Comparison of ENCODE assay signal across 1 cellular context in the genomic region with DNA sequence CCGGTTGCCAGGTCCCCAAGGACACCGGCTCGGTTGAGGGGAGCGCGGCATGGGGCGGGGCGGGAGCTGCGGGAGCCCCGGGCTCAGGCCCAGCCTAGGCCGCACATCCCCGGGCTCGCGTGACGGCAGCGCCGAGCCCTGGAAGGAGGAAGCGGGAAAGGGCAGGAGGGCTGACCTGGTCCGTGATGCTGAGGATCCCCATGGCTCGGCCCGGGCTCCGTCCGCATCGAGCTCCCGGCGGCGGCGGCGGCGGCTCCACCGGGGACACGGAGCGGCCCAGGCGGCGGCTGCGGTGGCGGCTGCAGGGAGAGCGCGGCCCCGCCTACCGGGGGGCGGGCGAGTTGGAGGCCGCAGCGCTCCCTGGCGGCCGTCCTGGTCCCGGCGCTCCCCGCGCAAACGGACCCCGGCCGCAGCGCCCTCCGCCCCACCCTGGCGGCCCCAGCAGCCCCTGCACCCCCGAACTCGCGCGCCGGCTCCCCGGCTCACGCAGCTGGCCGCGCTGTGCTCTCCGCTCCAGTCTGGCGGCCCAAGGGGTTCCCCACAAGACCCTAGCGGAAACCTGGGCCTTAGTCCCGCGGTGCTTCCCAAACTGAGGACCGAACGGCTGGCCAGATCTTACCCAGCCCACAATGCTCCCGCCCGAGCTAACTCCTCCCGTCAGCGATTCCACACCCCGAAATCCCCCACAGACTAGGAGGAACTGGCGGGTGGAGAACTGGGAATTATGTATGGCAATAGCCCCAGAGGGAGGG.
A peak's percentile ranks its signal among the peaks of the same experiment; 100 is the strongest.
TF ChIP-seq lines count a peak whose summit lies in the region.

A gene (minus strand): TSS at position 317 of the 752 bp plus-strand sequence. CDS start 115 bp downstream, at position 202.

TF ChIP-seq in K562, 482 proteins besides CTCF, POLR2A, EP300 and RAD21 (continued from another document and continues in another):
- TF ChIP-seq, protein P1, sequence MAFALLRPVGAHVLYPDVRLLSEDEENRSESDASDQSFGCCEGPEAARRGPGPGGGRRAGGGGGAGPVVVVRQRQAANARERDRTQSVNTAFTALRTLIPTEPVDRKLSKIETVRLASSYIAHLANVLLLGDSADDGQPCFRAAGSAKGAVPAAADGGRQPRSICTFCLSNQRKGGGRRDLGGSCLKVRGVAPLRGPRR (CRISPR knock-in tag; IDR thresholded peaks at IDR 0.05): no peak
- no peak for TF ChIP-seq ZSCAN29 (IDR thresholded peaks at IDR 0.05)
- peak in 1 of 2 experiments; percentile 34; a peak in 2 of 4 replicates for TF ChIP-seq NRF1 (conservative IDR thresholded peaks at IDR 0.05 in 1 of 2, IDR thresholded peaks at IDR 0.05 in 1 of 2)
- TF ChIP-seq, protein P2, sequence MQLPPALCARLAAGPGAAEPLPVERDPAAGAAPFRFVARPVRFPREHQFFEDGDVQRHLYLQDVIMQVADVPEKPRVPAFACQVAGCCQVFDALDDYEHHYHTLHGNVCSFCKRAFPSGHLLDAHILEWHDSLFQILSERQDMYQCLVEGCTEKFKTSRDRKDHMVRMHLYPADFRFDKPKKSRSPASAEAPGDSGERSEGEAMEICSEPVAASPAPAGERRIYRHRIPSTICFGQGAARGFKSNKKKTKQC (CRISPR knock-in tag; IDR thresholded peaks at IDR 0.05): peak; percentile 83; the same call in 1 of the 2 replicates
- TF ChIP-seq GATA2 (CRISPR knock-in tag; IDR thresholded peaks at IDR 0.05): no peak
- TF ChIP-seq, protein P3, sequence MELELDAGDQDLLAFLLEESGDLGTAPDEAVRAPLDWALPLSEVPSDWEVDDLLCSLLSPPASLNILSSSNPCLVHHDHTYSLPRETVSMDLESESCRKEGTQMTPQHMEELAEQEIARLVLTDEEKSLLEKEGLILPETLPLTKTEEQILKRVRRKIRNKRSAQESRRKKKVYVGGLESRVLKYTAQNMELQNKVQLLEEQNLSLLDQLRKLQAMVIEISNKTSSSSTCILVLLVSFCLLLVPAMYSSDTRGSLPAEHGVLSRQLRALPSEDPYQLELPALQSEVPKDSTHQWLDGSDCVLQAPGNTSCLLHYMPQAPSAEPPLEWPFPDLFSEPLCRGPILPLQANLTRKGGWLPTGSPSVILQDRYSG (tag; conservative IDR thresholded peaks at IDR 0.05; ENCODE audit: low read depth): no peak
- no peak for TF ChIP-seq ARNT (IDR thresholded peaks at IDR 0.05)
- peak; percentile 21; the same call in 1 of the 2 replicates for TF ChIP-seq KLF1 (tag; IDR thresholded peaks at IDR 0.05)
- TF ChIP-seq, protein P4, sequence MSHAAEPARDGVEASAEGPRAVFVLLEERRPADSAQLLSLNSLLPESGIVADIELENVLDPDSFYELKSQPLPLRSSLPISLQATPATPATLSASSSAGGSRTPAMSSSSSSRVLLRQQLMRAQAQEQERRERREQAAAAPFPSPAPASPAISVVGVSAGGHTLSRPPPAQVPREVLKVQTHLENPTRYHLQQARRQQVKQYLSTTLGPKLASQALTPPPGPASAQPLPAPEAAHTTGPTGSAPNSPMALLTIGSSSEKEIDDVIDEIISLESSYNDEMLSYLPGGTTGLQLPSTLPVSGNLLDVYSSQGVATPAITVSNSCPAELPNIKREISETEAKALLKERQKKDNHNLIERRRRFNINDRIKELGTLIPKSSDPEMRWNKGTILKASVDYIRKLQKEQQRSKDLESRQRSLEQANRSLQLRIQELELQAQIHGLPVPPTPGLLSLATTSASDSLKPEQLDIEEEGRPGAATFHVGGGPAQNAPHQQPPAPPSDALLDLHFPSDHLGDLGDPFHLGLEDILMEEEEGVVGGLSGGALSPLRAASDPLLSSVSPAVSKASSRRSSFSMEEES (CRISPR knock-in tag; IDR thresholded peaks at IDR 0.05): no peak
- peak; percentile 65; the same call in 1 of the 2 replicates for TF ChIP-seq SUPT5H (IDR thresholded peaks at IDR 0.05)
- TF ChIP-seq ZBTB1 (CRISPR knock-in tag; IDR thresholded peaks at IDR 0.05; ENCODE audit: borderline replicate concordance, low read depth): peak; percentile 87
- no peak for TF ChIP-seq RBM14 (IDR thresholded peaks at IDR 0.05; ENCODE audit: borderline replicate concordance, insufficient read depth, low read depth, low read length)
- no peak for TF ChIP-seq HSF4 (CRISPR knock-in tag; IDR thresholded peaks at IDR 0.05; ENCODE audit: borderline replicate concordance)
- peak; percentile 61 for TF ChIP-seq TAF1 (IDR thresholded peaks at IDR 0.05; ENCODE audit: control insufficient read depth, extremely low read depth, insufficient read depth, low read length, severe bottlenecking)
- TF ChIP-seq, protein P5, sequence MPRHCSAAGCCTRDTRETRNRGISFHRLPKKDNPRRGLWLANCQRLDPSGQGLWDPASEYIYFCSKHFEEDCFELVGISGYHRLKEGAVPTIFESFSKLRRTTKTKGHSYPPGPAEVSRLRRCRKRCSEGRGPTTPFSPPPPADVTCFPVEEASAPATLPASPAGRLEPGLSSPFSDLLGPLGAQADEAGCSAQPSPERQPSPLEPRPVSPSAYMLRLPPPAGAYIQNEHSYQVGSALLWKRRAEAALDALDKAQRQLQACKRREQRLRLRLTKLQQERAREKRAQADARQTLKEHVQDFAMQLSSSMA (CRISPR knock-in tag; IDR thresholded peaks at IDR 0.05): no peak
- no peak for TF ChIP-seq ZNF436 (CRISPR knock-in tag; IDR thresholded peaks at IDR 0.05)
- TF ChIP-seq, protein P6, sequence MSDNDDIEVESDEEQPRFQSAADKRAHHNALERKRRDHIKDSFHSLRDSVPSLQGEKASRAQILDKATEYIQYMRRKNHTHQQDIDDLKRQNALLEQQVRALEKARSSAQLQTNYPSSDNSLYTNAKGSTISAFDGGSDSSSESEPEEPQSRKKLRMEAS (CRISPR knock-in tag; IDR thresholded peaks at IDR 0.05): no peak
- TF ChIP-seq ESRRA (IDR thresholded peaks at IDR 0.05; ENCODE audit: borderline replicate concordance, low read depth): peak; percentile 66
- TF ChIP-seq TCF7 (IDR thresholded peaks at IDR 0.05; ENCODE audit: borderline replicate concordance): no peak
- 0 out of 2 replicates have a peak, but pooled peaks have one; percentile 8 for TF ChIP-seq HCFC1 (IDR thresholded peaks at IDR 0.05; ENCODE audit: low read depth, low read length)
- TF ChIP-seq, protein P7, sequence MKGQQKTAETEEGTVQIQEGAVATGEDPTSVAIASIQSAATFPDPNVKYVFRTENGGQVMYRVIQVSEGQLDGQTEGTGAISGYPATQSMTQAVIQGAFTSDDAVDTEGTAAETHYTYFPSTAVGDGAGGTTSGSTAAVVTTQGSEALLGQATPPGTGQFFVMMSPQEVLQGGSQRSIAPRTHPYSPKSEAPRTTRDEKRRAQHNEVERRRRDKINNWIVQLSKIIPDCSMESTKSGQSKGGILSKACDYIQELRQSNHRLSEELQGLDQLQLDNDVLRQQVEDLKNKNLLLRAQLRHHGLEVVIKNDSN (CRISPR knock-in tag; IDR thresholded peaks at IDR 0.05): no peak
- no peak for TF ChIP-seq PRMT5 (CRISPR knock-in tag; IDR thresholded peaks at IDR 0.05)
- TF ChIP-seq FOXM1 (IDR thresholded peaks at IDR 0.05; ENCODE audit: low read depth): no peak
- 0 out of 2 replicates have a peak, but pooled peaks have one; percentile 37 for TF ChIP-seq FOXM1 (CRISPR knock-in tag; IDR thresholded peaks at IDR 0.05; ENCODE audit: low read depth)
- 0 out of 2 replicates have a peak, but pooled peaks have one; percentile 12 for TF ChIP-seq ZNF316 (IDR thresholded peaks at IDR 0.05)
- TF ChIP-seq ZFP30 (CRISPR knock-in tag; IDR thresholded peaks at IDR 0.05; ENCODE audit: borderline replicate concordance): no peak
- no peak for TF ChIP-seq ETS2 (tag; IDR thresholded peaks at IDR 0.05; ENCODE audit: borderline replicate concordance, poor library complexity, severe bottlenecking)
- TF ChIP-seq PHF8 (IDR thresholded peaks at IDR 0.05; ENCODE audit: borderline replicate concordance, low read length): peak; percentile 96
- 0 out of 2 replicates have a peak, but pooled peaks have one; percentile 29 for TF ChIP-seq SOX6 (IDR thresholded peaks at IDR 0.05)
- peak; percentile 63 to 67; a peak in 2 of 4 replicates for TF ChIP-seq SIN3A (IDR thresholded peaks at IDR 0.05; ENCODE audit: borderline replicate concordance in 2 of 2, control insufficient read depth in 1 of 2, low read depth in 2 of 2, low read length in 2 of 2)
- TF ChIP-seq, protein P8, sequence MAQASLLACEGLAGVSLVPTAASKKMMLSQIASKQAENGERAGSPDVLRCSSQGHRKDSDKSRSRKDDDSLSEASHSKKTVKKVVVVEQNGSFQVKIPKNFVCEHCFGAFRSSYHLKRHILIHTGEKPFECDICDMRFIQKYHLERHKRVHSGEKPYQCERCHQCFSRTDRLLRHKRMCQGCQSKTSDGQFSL (CRISPR knock-in tag; IDR thresholded peaks at IDR 0.05): peak; percentile 12; the same call in 1 of the 2 replicates
- TF ChIP-seq, protein P8 (tag; IDR thresholded peaks at IDR 0.05): peak in 1 of 2 experiments; percentile 69; a peak in 1 of 4 replicates
- TF ChIP-seq, protein P9, sequence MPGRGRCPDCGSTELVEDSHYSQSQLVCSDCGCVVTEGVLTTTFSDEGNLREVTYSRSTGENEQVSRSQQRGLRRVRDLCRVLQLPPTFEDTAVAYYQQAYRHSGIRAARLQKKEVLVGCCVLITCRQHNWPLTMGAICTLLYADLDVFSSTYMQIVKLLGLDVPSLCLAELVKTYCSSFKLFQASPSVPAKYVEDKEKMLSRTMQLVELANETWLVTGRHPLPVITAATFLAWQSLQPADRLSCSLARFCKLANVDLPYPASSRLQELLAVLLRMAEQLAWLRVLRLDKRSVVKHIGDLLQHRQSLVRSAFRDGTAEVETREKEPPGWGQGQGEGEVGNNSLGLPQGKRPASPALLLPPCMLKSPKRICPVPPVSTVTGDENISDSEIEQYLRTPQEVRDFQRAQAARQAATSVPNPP (IDR thresholded peaks at IDR 0.05; ENCODE audit: borderline replicate concordance, insufficient read depth, insufficient read length): no peak
- TF ChIP-seq SMAD3 (CRISPR knock-in tag; conservative IDR thresholded peaks at IDR 0.05): no peak
- no peak for TF ChIP-seq ZNF354B (CRISPR knock-in tag; IDR thresholded peaks at IDR 0.05)
- TF ChIP-seq, protein P10, sequence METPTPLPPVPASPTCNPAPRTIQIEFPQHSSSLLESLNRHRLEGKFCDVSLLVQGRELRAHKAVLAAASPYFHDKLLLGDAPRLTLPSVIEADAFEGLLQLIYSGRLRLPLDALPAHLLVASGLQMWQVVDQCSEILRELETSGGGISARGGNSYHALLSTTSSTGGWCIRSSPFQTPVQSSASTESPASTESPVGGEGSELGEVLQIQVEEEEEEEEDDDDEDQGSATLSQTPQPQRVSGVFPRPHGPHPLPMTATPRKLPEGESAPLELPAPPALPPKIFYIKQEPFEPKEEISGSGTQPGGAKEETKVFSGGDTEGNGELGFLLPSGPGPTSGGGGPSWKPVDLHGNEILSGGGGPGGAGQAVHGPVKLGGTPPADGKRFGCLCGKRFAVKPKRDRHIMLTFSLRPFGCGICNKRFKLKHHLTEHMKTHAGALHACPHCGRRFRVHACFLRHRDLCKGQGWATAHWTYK (CRISPR knock-in tag; IDR thresholded peaks at IDR 0.05): no peak
- peak; percentile 49; the same call in 1 of the 2 replicates for TF ChIP-seq SMARCE1 (IDR thresholded peaks at IDR 0.05)
- no peak for TF ChIP-seq KAT7 (CRISPR knock-in tag; IDR thresholded peaks at IDR 0.05; ENCODE audit: borderline replicate concordance)
- no peak for TF ChIP-seq XRCC3 (IDR thresholded peaks at IDR 0.05)
- TF ChIP-seq ZNF324 (CRISPR knock-in tag; IDR thresholded peaks at IDR 0.05): no peak
- no peak for TF ChIP-seq FOXA3 (CRISPR knock-in tag; conservative IDR thresholded peaks at IDR 0.05 in 1 of 2, IDR thresholded peaks at IDR 0.05 in 1 of 2)
- no peak for TF ChIP-seq IRF2 (CRISPR knock-in tag; IDR thresholded peaks at IDR 0.05)
- TF ChIP-seq ZC3H4 (CRISPR knock-in tag; IDR thresholded peaks at IDR 0.05; ENCODE audit: borderline replicate concordance): no peak
- TF ChIP-seq, protein P11, sequence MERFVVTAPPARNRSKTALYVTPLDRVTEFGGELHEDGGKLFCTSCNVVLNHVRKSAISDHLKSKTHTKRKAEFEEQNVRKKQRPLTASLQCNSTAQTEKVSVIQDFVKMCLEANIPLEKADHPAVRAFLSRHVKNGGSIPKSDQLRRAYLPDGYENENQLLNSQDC (CRISPR knock-in tag; IDR thresholded peaks at IDR 0.05): peak; percentile 32; the same call in 1 of the 2 replicates
- peak; percentile 99 for TF ChIP-seq ZBTB7A (IDR thresholded peaks at IDR 0.05; ENCODE audit: borderline replicate concordance, control insufficient read depth, low read depth, low read length)
- TF ChIP-seq CREB1 (IDR thresholded peaks at IDR 0.05): no peak
- 0 out of 2 replicates have a peak, but pooled peaks have one; percentile 30 for TF ChIP-seq CREB1 (CRISPR knock-in tag; IDR thresholded peaks at IDR 0.05)
- no peak for TF ChIP-seq CCAR2 (IDR thresholded peaks at IDR 0.05; ENCODE audit: low read depth, low read length)
- TF ChIP-seq, protein P12, sequence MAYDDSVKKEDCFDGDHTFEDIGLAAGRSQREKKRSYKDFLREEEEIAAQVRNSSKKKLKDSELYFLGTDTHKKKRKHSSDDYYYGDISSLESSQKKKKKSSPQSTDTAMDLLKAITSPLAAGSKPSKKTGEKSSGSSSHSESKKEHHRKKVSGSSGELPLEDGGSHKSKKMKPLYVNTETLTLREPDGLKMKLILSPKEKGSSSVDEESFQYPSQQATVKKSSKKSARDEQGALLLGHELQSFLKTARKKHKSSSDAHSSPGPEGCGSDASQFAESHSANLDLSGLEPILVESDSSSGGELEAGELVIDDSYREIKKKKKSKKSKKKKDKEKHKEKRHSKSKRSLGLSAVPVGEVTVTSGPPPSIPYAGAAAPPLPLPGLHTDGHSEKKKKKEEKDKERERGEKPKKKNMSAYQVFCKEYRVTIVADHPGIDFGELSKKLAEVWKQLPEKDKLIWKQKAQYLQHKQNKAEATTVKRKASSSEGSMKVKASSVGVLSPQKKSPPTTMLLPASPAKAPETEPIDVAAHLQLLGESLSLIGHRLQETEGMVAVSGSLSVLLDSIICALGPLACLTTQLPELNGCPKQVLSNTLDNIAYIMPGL (CRISPR knock-in tag; IDR thresholded peaks at IDR 0.05): peak; percentile 96
- no peak for TF ChIP-seq NR4A1 (CRISPR knock-in tag; IDR thresholded peaks at IDR 0.05)
- 0 out of 2 replicates have a peak, but pooled peaks have one; percentile 22 for TF ChIP-seq NR4A1 (tag; IDR thresholded peaks at IDR 0.05)
- TF ChIP-seq, protein P13, sequence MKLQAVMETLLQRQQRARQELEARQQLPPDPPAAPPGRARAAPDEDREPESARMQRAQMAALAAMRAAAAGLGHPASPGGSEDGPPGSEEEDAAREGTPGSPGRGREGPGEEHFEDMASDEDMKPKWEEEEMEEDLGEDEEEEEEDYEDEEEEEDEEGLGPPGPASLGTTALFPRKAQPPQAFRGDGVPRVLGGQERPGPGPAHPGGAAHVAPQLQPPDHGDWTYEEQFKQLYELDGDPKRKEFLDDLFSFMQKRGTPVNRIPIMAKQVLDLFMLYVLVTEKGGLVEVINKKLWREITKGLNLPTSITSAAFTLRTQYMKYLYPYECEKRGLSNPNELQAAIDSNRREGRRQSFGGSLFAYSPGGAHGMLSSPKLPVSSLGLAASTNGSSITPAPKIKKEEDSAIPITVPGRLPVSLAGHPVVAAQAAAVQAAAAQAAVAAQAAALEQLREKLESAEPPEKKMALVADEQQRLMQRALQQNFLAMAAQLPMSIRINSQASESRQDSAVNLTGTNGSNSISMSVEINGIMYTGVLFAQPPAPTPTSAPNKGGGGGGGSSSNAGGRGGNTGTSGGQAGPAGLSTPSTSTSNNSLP (IDR thresholded peaks at IDR 0.05; ENCODE audit: borderline replicate concordance, low read depth, low read length): no peak
- peak; percentile 9; the same call in 1 of the 2 replicates for TF ChIP-seq STAG1 (CRISPR knock-in tag; IDR thresholded peaks at IDR 0.05; ENCODE audit: borderline replicate concordance)
- TF ChIP-seq GATAD2A (IDR thresholded peaks at IDR 0.05): peak; percentile 78; the same call in 1 of the 2 replicates
